8 cellular contexts compared by ENCODE assay signal in genomic region chr11:86511086-86511551, GRCh38.
DNase-seq lines count a peak whose midpoint lies in the region; ATAC-seq and TF ChIP-seq lines count a peak whose summit lies in the region.

No MANE protein-coding gene starts in this region.

- H3K4me3 Mint-ChIP-seq in effector memory CD8-positive, alpha-beta T cell: no peak overlapping the region

- no peak for TF ChIP-seq POLR2A in NB4 (IDR thresholded peaks at IDR 0.05; ENCODE audit: extremely low read depth, insufficient read length)

- no peaks in the 10 kb centered on the region for H3K36me3 Mint-ChIP-seq in effector memory CD8-positive, alpha-beta T cell (ENCODE audit: insufficient read depth)

- ATAC-seq in GM21423 (IDR thresholded peaks at IDR 0.05; ENCODE audit: unreplicated experiment): peak; percentile 48
- ATAC-seq in effector memory CD8-positive, alpha-beta T cell (replicated peaks): no peak

- H3K27me3 Mint-ChIP-seq in effector memory CD8-positive, alpha-beta T cell: no peaks in the 10 kb centered on the region

- H3K4me1 Mint-ChIP-seq in effector memory CD8-positive, alpha-beta T cell (ENCODE audit: low read depth in 2 of 2): peaks cover 0 to 14% of the 10 kb centered on the region in 2 donors

- DNase-seq in CD1c-positive myeloid dendritic cell (ENCODE audit: extremely low spot score): peak; percentile 60
- DNase-seq in NB4 (ENCODE audit: low read depth): peak; percentile 23
- DNase-seq in fibroblast of mammary gland (ENCODE audit: low read depth): peak; percentile 79
- no peak for DNase-seq in effector memory CD8-positive, alpha-beta T cell
- no peak for DNase-seq in NCI-H82 treated with DMSO at 0.1 percent for 48 hours (lab: John Stamatoyannopoulos, UW; ENCODE audit: unreplicated experiment)
- DNase-seq in activated CD8-positive, alpha-beta memory T cell treated with anti-CD3 and anti-CD28 coated beads, Interleukin-2, amount 50 U/mL, for 48 hours: no peak
- DNase-seq in GM19240 (ENCODE audit: insufficient read length, low spot score): no peak

- H3K27ac Mint-ChIP-seq in effector memory CD8-positive, alpha-beta T cell: no peak overlapping the region

- no peaks in the 10 kb centered on the region for H3K9me3 Mint-ChIP-seq in effector memory CD8-positive, alpha-beta T cell

- H3K4me3 ChIP-seq in NB4 (ENCODE audit: low read depth, low read length) (no peak overlapping the region), fibroblast of mammary gland (ENCODE audit: control insufficient read depth, low read depth, low read length) (no peak overlapping the region)

- TF ChIP-seq CTCF in NB4 (IDR thresholded peaks at IDR 0.05; ENCODE audit: low read depth, low read length): no peak
- no peak for TF ChIP-seq CTCF in fibroblast of mammary gland (conservative IDR thresholded peaks at IDR 0.05; ENCODE audit: control insufficient read depth, insufficient read depth, low read depth, low read length)

Comparison
In these comparisons a context has a peak if more than half of its experiments do, and no peak if none do; other contexts are left out.
1. DNase-seq: peak in CD1c-positive myeloid dendritic cell (single experiment), NB4 (single experiment) and fibroblast of mammary gland (single experiment); none in effector memory CD8-positive, alpha-beta T cell (0 of 3), NCI-H82 treated with DMSO at 0.1 percent for 48 hours (single experiment), activated CD8-positive, alpha-beta memory T cell treated with anti-CD3 and anti-CD28 coated beads, Interleukin-2, amount 50 U/mL, for 48 hours (single experiment) and GM19240 (single experiment).